Comparison of ENCODE assay signal across 8 cellular contexts in genomic region chr7:36367561-36367889, GRCh38. TPM values are rescaled to one million over a fixed set of nuclear protein-coding genes. Genes with fewer than 3 reads are reported as not detected.
DNase-seq lines count a peak whose midpoint lies in the region; TF ChIP-seq lines count a peak whose summit lies in the region.

No MANE protein-coding gene starts in this region.

- peaks cover 8 to 9% of the 10 kb centered on the region in 2 donors for H3K27me3 Mint-ChIP-seq in CD4-positive, alpha-beta memory T cell
- H3K27me3 Mint-ChIP-seq in neural progenitor cell (ENCODE audit: insufficient read depth, low read depth) = peaks cover 3% of the 10 kb centered on the region

- no peak overlapping the region for H3K27ac ChIP-seq in CD4-positive, alpha-beta memory T cell (ENCODE audit: low read depth, low read length)
- H3K27ac ChIP-seq in duodenal mucosa (ENCODE audit: low read depth, low read length) = no peak overlapping the region
- no peak overlapping the region for H3K27ac ChIP-seq in neural progenitor cell

- peaks cover 4% of the 10 kb centered on the region for H4K20me1 ChIP-seq in neural progenitor cell (ENCODE audit: low read depth)

- peak overlapping the region; percentile 83 for H3K4me2 ChIP-seq in neural progenitor cell

- POLR2A ChIA-PET in CD4-positive, alpha-beta memory T cell (lab: Charles Lee; ENCODE audit: partially characterized antibody) = interaction anchor here (0.6 to 2.6 kb wide), 6 partner anchors 11 to 672 kb away, joined by 3 to 19 read pairs (median 4); partner anchors contain the start of genes ANLN and HERPUD2

- H2AFZ ChIP-seq in neural progenitor cell (replicated peaks) = peak overlapping the region; percentile 83

- peak overlapping the region in 6 of 7 donors; percentile 74 to 96 (median 83) for H3K27ac Mint-ChIP-seq in CD4-positive, alpha-beta memory T cell
- H3K27ac Mint-ChIP-seq in neural progenitor cell = peak overlapping the region; percentile 92

- H3K9me3 Mint-ChIP-seq in CD4-positive, alpha-beta memory T cell = no peaks in the 10 kb centered on the region
- H3K9me3 Mint-ChIP-seq in neural progenitor cell = no peaks in the 10 kb centered on the region

- H3K9ac ChIP-seq in duodenal mucosa (ENCODE audit: low read depth in 1 of 2, low read length in 2 of 2) (peak overlapping the region; percentile 38 to 65), neural progenitor cell (no peak overlapping the region)

- CTCF ChIA-PET in CD4-positive, alpha-beta memory T cell (lab: Charles Lee; ENCODE audit: partially characterized antibody) = interaction anchor here (0.7 to 2.9 kb wide), 19 partner anchors 10 to 815 kb away, joined by 3 to 24 read pairs (median 5); partner anchors contain the start of genes ANLN and HERPUD2

- intact Hi-C loops in CD4-positive, alpha-beta memory T cell (cut with micrococcal nuclease) = loop anchor here (1.0 to 10.0 kb wide), 5 partner anchors 22 to 1330 kb away; partner anchors contain the start of genes ANLN, DPY19L1, EEPD1 and HERPUD2

- peaks cover 11% of the 10 kb centered on the region for H3K4me1 ChIP-seq in CD4-positive, alpha-beta memory T cell (ENCODE audit: insufficient read depth, low read length)
- H3K4me1 ChIP-seq in duodenal mucosa (ENCODE audit: control insufficient read depth in 1 of 2, insufficient read depth in 2 of 2, low read length in 2 of 2) (peaks cover 0 to 4% of the 10 kb centered on the region in 2 donors), neural progenitor cell (peaks cover 4% of the 10 kb centered on the region)

- H3K36me3 ChIP-seq in CD4-positive, alpha-beta memory T cell (ENCODE audit: insufficient read depth, low read length) = no peaks in the 10 kb centered on the region
- H3K36me3 ChIP-seq in duodenal mucosa (ENCODE audit: control insufficient read depth in 1 of 2, insufficient read depth in 2 of 2, low read length in 2 of 2) = no peaks in the 10 kb centered on the region
- no peaks in the 10 kb centered on the region for H3K36me3 ChIP-seq in neural progenitor cell

- H3K79me2 ChIP-seq in neural progenitor cell (ENCODE audit: low read depth) = no peaks in the 10 kb centered on the region

- no peak for DNase-seq in CD4-positive, alpha-beta memory T cell
- no peak for DNase-seq in Jurkat, Clone E6-1 (ENCODE audit: low read depth, low spot score)
- DNase-seq in neural progenitor cell (ENCODE audit: low spot score) = no peak
- DNase-seq in NCI-H526 (lab: John Stamatoyannopoulos, UW) = no peak
- no peak for DNase-seq in amniotic stem cell (lab: John Stamatoyannopoulos, UW)
- no peak for DNase-seq in NCI-H524 treated with DMSO at 0.1 percent for 48 hours (lab: John Stamatoyannopoulos, UW)
- no peak for DNase-seq in activated effector memory CD4-positive, alpha-beta T cell treated with Interleukin-2 at 50 U/mL for 16 hours

- peaks cover 0 to 1% of the 10 kb centered on the region in 2 donors for H3K36me3 Mint-ChIP-seq in CD4-positive, alpha-beta memory T cell
- peaks cover 4% of the 10 kb centered on the region for H3K36me3 Mint-ChIP-seq in neural progenitor cell

- H3K27me3 ChIP-seq in CD4-positive, alpha-beta memory T cell (ENCODE audit: insufficient read depth, low read length) = peaks cover 6% of the 10 kb centered on the region
- H3K27me3 ChIP-seq in duodenal mucosa (ENCODE audit: control insufficient read depth in 1 of 2, insufficient read depth in 2 of 2, low read length in 2 of 2) = no peaks in the 10 kb centered on the region
- peaks cover 74% of the 10 kb centered on the region for H3K27me3 ChIP-seq in neural progenitor cell

- no peaks in the 10 kb centered on the region for H3F3A ChIP-seq in neural progenitor cell (ENCODE audit: low read depth)

- no peak for TF ChIP-seq CTCF in neural progenitor cell (IDR thresholded peaks at IDR 0.05)

- peaks cover 0 to 12% (median 5%) of the 10 kb centered on the region in 4 donors for H3K4me1 Mint-ChIP-seq in CD4-positive, alpha-beta memory T cell
- peaks cover 11% of the 10 kb centered on the region for H3K4me1 Mint-ChIP-seq in neural progenitor cell

- H3K4me3 ChIP-seq in CD4-positive, alpha-beta memory T cell (ENCODE audit: low read length in 2 of 2) = peak overlapping the region; percentile 67 to 100
- H3K4me3 ChIP-seq in Jurkat, Clone E6-1 (ENCODE audit: low read length) = peak overlapping the region; percentile 61
- H3K4me3 ChIP-seq in duodenal mucosa (ENCODE audit: low read depth in 1 of 2, low read length in 2 of 2) = peak overlapping the region; percentile 70 to 78
- H3K4me3 ChIP-seq in neural progenitor cell = peak overlapping the region; percentile 75

- H3K4me3 Mint-ChIP-seq in CD4-positive, alpha-beta memory T cell = peak overlapping the region; percentile 92 to 95 (median 94)
- H3K4me3 Mint-ChIP-seq in neural progenitor cell = peak overlapping the region; percentile 92

- H3K9me3 ChIP-seq in CD4-positive, alpha-beta memory T cell (ENCODE audit: control insufficient read depth in 1 of 2, low read length in 2 of 2) = no peaks in the 10 kb centered on the region
- no peaks in the 10 kb centered on the region for H3K9me3 ChIP-seq in duodenal mucosa (ENCODE audit: control insufficient read depth in 1 of 2, low read length in 2 of 2)
- no peaks in the 10 kb centered on the region for H3K9me3 ChIP-seq in neural progenitor cell (ENCODE audit: low read depth)

RNA-seq across cellular contexts. Expression of gene ANLN, which starts 22.1 kb away (rescaled TPM):
- under 1 TPM in 1 of 2 experiments, not detected in 1; 0.23 TPM for total RNA-seq in CD4-positive, alpha-beta memory T cell
- not detected for polyA plus RNA-seq in CD4-positive, alpha-beta memory T cell
- 36.5 TPM for polyA plus RNA-seq in Jurkat, Clone E6-1 (2012; ENCODE audit: insufficient read depth, insufficient read length)
- total RNA-seq in neural progenitor cell (ENCODE audit: low replicate concordance) = 117 and 176 TPM in 2 replicates

Comparison
In these comparisons a context has a peak if more than half of its experiments do, and no peak if none do; other contexts are left out.
1. RNA of gene ANLN, which starts 22.1 kb away (total RNA-seq): 117 to 176 TPM in neural progenitor cell; 0.23 TPM in CD4-positive, alpha-beta memory T cell; every median in the first group is over 10 times any median in the second.
2. Peak in every context shown above with its lines, with median percentiles within 50 percentile points of each other: H3K4me3 ChIP-seq.